In the genomic region with DNA sequence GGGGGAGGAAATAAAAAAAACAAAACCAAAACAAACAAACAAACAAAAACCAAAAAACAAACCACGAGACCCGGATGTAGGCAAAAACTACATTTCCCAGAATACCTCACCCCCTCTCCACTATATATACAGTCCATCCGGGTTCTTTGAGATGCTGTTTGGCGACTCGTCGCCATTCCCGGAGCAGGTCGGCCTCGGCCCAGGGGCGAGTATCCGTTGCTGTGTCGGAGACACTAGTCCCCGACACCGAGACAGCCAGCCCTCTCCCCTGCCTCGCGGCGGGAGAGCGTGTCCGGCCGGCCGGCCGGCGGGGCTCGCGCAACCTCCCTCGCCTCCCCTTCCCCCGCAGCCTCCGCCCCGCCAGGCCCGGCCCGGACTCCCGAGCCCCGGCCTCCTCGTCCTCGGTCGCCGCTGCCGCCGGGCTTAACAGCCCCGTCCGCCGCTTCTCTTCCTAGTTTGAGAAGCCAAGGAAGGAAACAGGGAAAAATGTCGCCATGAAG, we compare ENCODE assay signal across 8 cellular contexts. TPM values are rescaled to one million over a fixed set of nuclear protein-coding genes. Genes with fewer than 3 reads are reported as not detected.
DNase-seq lines count a peak whose midpoint lies in the region; ATAC-seq lines count a peak whose summit lies in the region.

TSS of gene RNF10 (plus strand) at position 154 of the 500 bp plus-strand sequence. CDS start 456 bp downstream, outside the sequence.

- peaks cover 43% of the 10 kb centered on the region for H3K36me3 Mint-ChIP-seq in dendritic cell treated with granulocyte-macrophage colony-stimulating factor and Interleukin-4, amounts not matched to agents 40 ng/mL and 50 ng/mL, for 4 days (ENCODE audit: low read depth)

- DNase-seq in AG20443 (ENCODE audit: low spot score) (peak; percentile 92), NCI-H526 (lab: John Stamatoyannopoulos, UW) (peak; percentile 76 to 93), left colon (peak; percentile 78 to 80)
- peak; percentile 65 for DNase-seq in activated CD4-positive, alpha-beta T cell treated with anti-CD3 and anti-CD28 coated beads, Interleukin-2, amount 50 U/mL, for 1 hour
- DNase-seq in stimulated activated CD4-positive, alpha-beta T cell treated with anti-CD3 and anti-CD28 coated beads, Interleukin-1b, Interleukin-23, amount 100 ng/mL, for 4 hours (ENCODE audit: low read depth in 2 of 2), result peak; percentile 50 to 65

- H3K4me3 Mint-ChIP-seq in dendritic cell treated with granulocyte-macrophage colony-stimulating factor and Interleukin-4, amounts not matched to agents 40 ng/mL and 50 ng/mL, for 4 days, result peak within 1 kb of the TSS; percentile 97

- no peaks in the 10 kb centered on the region for H3K9me3 Mint-ChIP-seq in dendritic cell treated with granulocyte-macrophage colony-stimulating factor and Interleukin-4, amounts not matched to agents 40 ng/mL and 50 ng/mL, for 4 days

- peak within 1 kb of the TSS; percentile 96 for H3K27ac Mint-ChIP-seq in dendritic cell treated with granulocyte-macrophage colony-stimulating factor and Interleukin-4, amounts not matched to agents 40 ng/mL and 50 ng/mL, for 4 days

- intact Hi-C loops in dendritic cell treated with granulocyte-macrophage colony-stimulating factor and Interleukin-4, amounts not matched to agents 40 ng/mL and 50 ng/mL, for 4 days (cut with micrococcal nuclease), result loop anchor here (1.0 kb wide), 1 partner anchor 38 kb away; the partner anchor contains the start of gene DYNLL1
- intact Hi-C loops in left colon (cut with DNase I, micrococcal nuclease), result no loop called here

- ATAC-seq in GM19043 (IDR thresholded peaks at IDR 0.05; ENCODE audit: low read depth, unreplicated experiment) (peak; percentile 63), HG03457 (IDR thresholded peaks at IDR 0.05; ENCODE audit: unreplicated experiment) (peak; percentile 51), left colon (peak; percentile 61)

- peaks cover 38% of the 10 kb centered on the region for H3K4me1 Mint-ChIP-seq in dendritic cell treated with granulocyte-macrophage colony-stimulating factor and Interleukin-4, amounts not matched to agents 40 ng/mL and 50 ng/mL, for 4 days (ENCODE audit: low read depth)

- H3K27me3 Mint-ChIP-seq in dendritic cell treated with granulocyte-macrophage colony-stimulating factor and Interleukin-4, amounts not matched to agents 40 ng/mL and 50 ng/mL, for 4 days, result no peaks in the 10 kb centered on the region

RNA-seq across cellular contexts. Expression of gene RNF10, which starts in this region (rescaled TPM):
- 100 to 1,000 TPM; 211 to 223 TPM for total RNA-seq in left colon

Comparison
In these comparisons a context has a peak if more than half of its experiments do, and no peak if none do; other contexts are left out.
1. Peak in every context shown above with its lines: DNase-seq and ATAC-seq.